16 cellular contexts compared by ENCODE assay signal in genomic region chr6:56897789-56898509, GRCh38. TPM values are rescaled to one million over a fixed set of nuclear protein-coding genes. Genes with fewer than 3 reads are reported as not detected.
DNase-seq lines count a peak whose midpoint lies in the region; ATAC-seq, FAIRE-seq and TF ChIP-seq lines count a peak whose summit lies in the region.
"Had no signal": no experiment of that assay in that cellular context is flagged by ENCODE, and none has a peak within 500 bp of the region (broad histone marks: within the 10 kb centered on the region; RNA-seq: fewer than 3 reads in every experiment).

No MANE protein-coding gene starts in this region.

- peak overlapping the region; percentile 40 to 54; a peak in 3 of 6 replicates for H3K27ac ChIP-seq in A549
- H3K27ac ChIP-seq in IMR-90 (ENCODE audit: insufficient read depth, low read length) = no peak overlapping the region
- peak overlapping the region; percentile 68 for H3K27ac ChIP-seq in hepatocyte
- H3K27ac ChIP-seq in mucosa of rectum (ENCODE audit: low read depth in 2 of 2, low read length in 2 of 2) = peak overlapping the region; percentile 52 to 57
- H3K27ac ChIP-seq: 22Rv1, BLaER1 had no signal

- in situ Hi-C loops in IMR-90 (cut with MboI; ENCODE audit: low sequenced_read_pairs) = no loop called here

- H2BK5ac ChIP-seq in IMR-90 (ENCODE audit: low read depth, low read length, poor library complexity, severe bottlenecking) = peak overlapping the region; percentile 12

- no peak overlapping the region; the same call in 1 of the 2 replicates for H4K91ac ChIP-seq in IMR-90 (ENCODE audit: insufficient read depth, low read depth, low read length)

- TF ChIP-seq RAD21 in A549 (conservative IDR thresholded peaks at IDR 0.05 in 1 of 2, IDR thresholded peaks at IDR 0.05 in 1 of 2) = no peak
- no peak for TF ChIP-seq RAD21 in IMR-90 (IDR thresholded peaks at IDR 0.05; ENCODE audit: low read length)

- no peak for DNase-seq in A549 (ENCODE audit: low read depth in 1 of 2, low spot score in 1 of 2)
- no peak for DNase-seq in IMR-90
- DNase-seq in hepatocyte (ENCODE audit: low spot score) = peak; percentile 40
- no peak for DNase-seq in amygdala (lab: John Stamatoyannopoulos, UW)
- DNase-seq in medulla oblongata (ENCODE audit: extremely low spot score) = no peak
- DNase-seq in RCC 7860 (ENCODE audit: low spot score) = no peak
- DNase-seq: AML-193; Caco-2; CD8-positive, alpha-beta memory T cell; DMS53; H7 had no signal

- dilution Hi-C loops in IMR-90 (cut with HindIII; ENCODE audit: low sequenced_read_pairs, unreplicated experiment) = no loop called here

- H4K20me1 ChIP-seq in IMR-90 (ENCODE audit: insufficient read depth, low read length) (no peaks in the 10 kb centered on the region), hepatocyte (ENCODE audit: insufficient read depth, poor library complexity, severe bottlenecking) (no peaks in the 10 kb centered on the region)
- H4K20me1 ChIP-seq: BLaER1 had no signal

- TF ChIP-seq CTCF in A549 (IDR thresholded peaks at IDR 0.05) (no peak), IMR-90 (conservative IDR thresholded peaks at IDR 0.05; ENCODE audit: low read depth, low read length) (no peak), hepatocyte (IDR thresholded peaks at IDR 0.05; ENCODE audit: poor library complexity) (no peak)

- H3K9ac ChIP-seq in IMR-90 (ENCODE audit: low read depth, low read length) (no peak overlapping the region), mucosa of rectum (ENCODE audit: low read depth in 1 of 2, low read length in 2 of 2) (no peak overlapping the region)
- H3K9ac ChIP-seq: BLaER1 had no signal

- no peak overlapping the region for H4K8ac ChIP-seq in IMR-90 (ENCODE audit: low read depth in 2 of 2, low read length in 2 of 2)

- H3K56ac ChIP-seq in IMR-90 (ENCODE audit: extremely low read depth, insufficient read depth, low read length) = no peak overlapping the region

- POLR2A ChIA-PET in A549 (lab: Yijun Ruan, JAX) (no interaction called here), IMR-90 (lab: Charles Lee; ENCODE audit: unreplicated experiment) (no interaction called here)

- H4K5ac ChIP-seq in IMR-90 (ENCODE audit: low read depth, low read length) = no peak overlapping the region

- peak overlapping the region; percentile 51; the same call in 1 of the 2 replicates for H3K4ac ChIP-seq in IMR-90 (ENCODE audit: low read depth, low read length)

- TF ChIP-seq EP300 in A549 (IDR thresholded peaks at IDR 0.05) = no peak

- peaks cover 13% of the 10 kb centered on the region for H3K9me1 ChIP-seq in IMR-90 (ENCODE audit: insufficient read depth, low read length)

- intact Hi-C loops in IMR-90 (cut with micrococcal nuclease) = no loop called here

- H3K27me3 ChIP-seq in IMR-90 (ENCODE audit: control insufficient read depth, insufficient read depth, low read length) = no peaks in the 10 kb centered on the region
- H3K27me3 ChIP-seq in hepatocyte = no peaks in the 10 kb centered on the region
- H3K27me3 ChIP-seq in mucosa of rectum (ENCODE audit: control insufficient read depth in 2 of 2, insufficient read depth in 2 of 2, low read length in 2 of 2) = no peaks in the 10 kb centered on the region
- H3K27me3 ChIP-seq: BLaER1 had no signal

- peak overlapping the region; percentile 29; the same call in 1 of the 2 replicates for H2AK5ac ChIP-seq in IMR-90 (ENCODE audit: low read depth, low read length)

- H2BK15ac ChIP-seq in IMR-90 (ENCODE audit: low read depth, low read length) = peak overlapping the region; percentile 26; the same call in 2 of the 3 replicates

- H3K4me3 ChIP-seq in A549 (no peak overlapping the region), IMR-90 (ENCODE audit: insufficient read depth, low read depth, low read length) (no peak overlapping the region), hepatocyte (no peak overlapping the region), mucosa of rectum (ENCODE audit: low read length in 2 of 2) (peak overlapping the region; percentile 4 to 49)
- H3K4me3 ChIP-seq: BLaER1, K562 had no signal

- H3K4me1 ChIP-seq in A549 = peaks cover 34% of the 10 kb centered on the region
- H3K4me1 ChIP-seq in IMR-90 (ENCODE audit: control insufficient read depth, insufficient read depth, low read length) = peaks cover 9% of the 10 kb centered on the region
- peaks cover 16% of the 10 kb centered on the region for H3K4me1 ChIP-seq in hepatocyte (ENCODE audit: insufficient read depth)
- H3K4me1 ChIP-seq in mucosa of rectum (ENCODE audit: control insufficient read depth in 2 of 2, insufficient read depth in 2 of 2, low read length in 2 of 2) = peaks cover 7 to 26% of the 10 kb centered on the region in 2 donors
- H3K4me1 ChIP-seq: BLaER1 had no signal

- no peak overlapping the region; the same call in 1 of the 2 replicates for H3K14ac ChIP-seq in IMR-90 (replicated peaks; ENCODE audit: low read depth, low read length)

- ATAC-seq in A549 (no peak; a peak in 2 of 6 replicates), IMR-90 (ENCODE audit: low read depth) (no peak), esophagus mucosa (no peak)
- ATAC-seq: K562 had no signal

- CTCF ChIA-PET in A549 (lab: Yijun Ruan, JAX) = interaction anchor here (1.8 kb wide), 1 partner anchor 57 kb away, joined by 4 read pairs; the partner anchor contains the start of gene BEND6
- CTCF ChIA-PET in IMR-90 (lab: Yijun Ruan, JAX) = no interaction called here

- H3K23ac ChIP-seq in IMR-90 (ENCODE audit: low read depth, low read length) = peak overlapping the region; percentile 25; the same call in 1 of the 2 replicates

- no peaks in the 10 kb centered on the region for H3K9me3 ChIP-seq in A549
- H3K9me3 ChIP-seq in IMR-90 (ENCODE audit: control insufficient read depth, insufficient read depth, low read length) = no peaks in the 10 kb centered on the region
- no peaks in the 10 kb centered on the region for H3K9me3 ChIP-seq in hepatocyte (ENCODE audit: low read depth)
- no peaks in the 10 kb centered on the region for H3K9me3 ChIP-seq in mucosa of rectum (ENCODE audit: control insufficient read depth in 2 of 2, low read length in 2 of 2)
- H3K9me3 ChIP-seq: BLaER1, Caco-2 had no signal

- H3K79me1 ChIP-seq in IMR-90 (ENCODE audit: low read depth in 1 of 2, low read length in 2 of 2) = peaks cover 16 to 40% of the 10 kb centered on the region in 2 experiments

- peak overlapping the region; percentile 41 for H2BK20ac ChIP-seq in IMR-90 (ENCODE audit: low read depth, low read length)

- H2AFZ ChIP-seq in IMR-90 (replicated peaks; ENCODE audit: low read length, poor library complexity) (no peak overlapping the region), hepatocyte (no peak overlapping the region)

- no peaks in the 10 kb centered on the region for H3K9me2 ChIP-seq in hepatocyte (replicated peaks; ENCODE audit: insufficient read depth)

- H2AK9ac ChIP-seq in IMR-90 (replicated peaks; ENCODE audit: low read depth, low read length, poor library complexity) = peak overlapping the region; percentile 13

- FAIRE-seq in A549 (lab: Jason Lieb, UNC) (no peak), RCC 7860 (lab: Jason Lieb, UNC) (no peak)
- FAIRE-seq: K562 had no signal

- TF ChIP-seq POLR2A in A549 (IDR thresholded peaks at IDR 0.05; ENCODE audit: low read length) (no peak), IMR-90 (IDR thresholded peaks at IDR 0.05; ENCODE audit: low read depth, low read length) (no peak)

- H3K79me2 ChIP-seq in hepatocyte = no peaks in the 10 kb centered on the region

- H3K4me2 ChIP-seq in A549 (peak overlapping the region; percentile 36; the same call in 2 of the 3 replicates), IMR-90 (ENCODE audit: low read depth, low read length) (no peak overlapping the region), hepatocyte (peak overlapping the region; percentile 9)
- H3K4me2 ChIP-seq: BLaER1 had no signal

- peak overlapping the region; percentile 35; the same call in 1 of the 2 replicates for H2BK120ac ChIP-seq in IMR-90 (ENCODE audit: low read depth, low read length)

- 60% methylated on average over 4 of the region's 4 CpGs for WGBS in A549 (ENCODE audit: missing lambda C conversion rate)
- WGBS in IMR-90 (ENCODE audit: extremely low coverage in 2 of 2, insufficient read length in 1 of 2), 2 experiments = 92% methylated on average over 2 of the region's 4 CpGs; no CpG with 5 or more reads in 1 of the 2 experiments
- 81% methylated on average over 4 of the region's 4 CpGs for WGBS in hepatocyte (ENCODE audit: low lambda C conversion rate, missing lambda C conversion rate)

- no TSS peak for BruUV-seq in IMR-90 (replicated peaks; lab: Mats Ljungman, UMichigan)

- H3K18ac ChIP-seq in IMR-90 (ENCODE audit: low read depth, low read length) = no peak overlapping the region

- H3K36me3 ChIP-seq in IMR-90 (ENCODE audit: control insufficient read depth, insufficient read depth, low read length) (peaks cover 8% of the 10 kb centered on the region), hepatocyte (replicated peaks; ENCODE audit: insufficient read depth, low read depth) (no peaks in the 10 kb centered on the region), mucosa of rectum (ENCODE audit: control insufficient read depth in 2 of 2, insufficient read depth in 2 of 2, low read length in 2 of 2) (no peaks in the 10 kb centered on the region)
- H3K36me3 ChIP-seq: BLaER1 had no signal

TF ChIP-seq in A549, 52 proteins besides CTCF, POLR2A, EP300 and RAD21:
- TF ChIP-seq ZC3H11A (IDR thresholded peaks at IDR 0.05) (no peak), ZFP36 (IDR thresholded peaks at IDR 0.05; ENCODE audit: borderline replicate concordance, partially characterized antibody) (no peak), MAZ (IDR thresholded peaks at IDR 0.05; ENCODE audit: borderline replicate concordance, low read depth, low read length) (no peak), FOXS1 (CRISPR knock-in tag; IDR thresholded peaks at IDR 0.05) (no peak), HEYL (CRISPR knock-in tag; IDR thresholded peaks at IDR 0.05) (no peak)
TF ChIP-seq in A549: peak in this region for 0.

TF ChIP-seq in IMR-90, 13 proteins besides CTCF, POLR2A, EP300 and RAD21:
- TF ChIP-seq MXI1 (IDR thresholded peaks at IDR 0.05; ENCODE audit: borderline replicate concordance, low read depth, low read length) = no peak
- TF ChIP-seq RCOR1 (IDR thresholded peaks at IDR 0.05; ENCODE audit: insufficient replicate concordance, low read length) = no peak
- no peak for TF ChIP-seq CEBPB (IDR thresholded peaks at IDR 0.05; ENCODE audit: low read depth, low read length)
- TF ChIP-seq BHLHE40 (IDR thresholded peaks at IDR 0.05; ENCODE audit: low read depth, low read length) = no peak

RNA-seq across cellular contexts. Expression of gene BEND6, which starts 57.0 kb away (rescaled TPM):
- 2.8 and 2.9 TPM in 2 replicates for polyA plus RNA-seq in A549 (2011; rRNA removed)
- polyA plus RNA-seq in A549 (2012; cell fraction: cytosol; rRNA removed) = 0.49 and 0.51 TPM in 2 replicates
- polyA plus RNA-seq in A549 (2012; cell fraction: nucleus; rRNA removed) = 0.14 and 0.20 TPM in 2 replicates
- polyA plus RNA-seq in A549 (2017; fragmentation: RNase III; extraction: RNeasy Plus Mini Kit Qiagen cat#74134 plus additional on column Dnase treatment) = 1.7 to 2.4 TPM (median 2.1 TPM) in 3 replicates
- polyA minus RNA-seq in A549 (2011; rRNA and poly(A)+ RNA removed) = 0.68 and 1.4 TPM in 2 replicates
- total RNA-seq in IMR-90 (2012; rRNA removed) = 9.7 and 10.6 TPM in 2 replicates
- 4.0 and 4.1 TPM in 2 replicates for polyA plus RNA-seq in IMR-90 (2012; rRNA removed)
- 1.1 TPM in 2 replicates for polyA plus RNA-seq in IMR-90 (2012; cell fraction: cytosol; rRNA removed)
- polyA plus RNA-seq in IMR-90 (2012; cell fraction: nucleus; rRNA removed; ENCODE audit: low replicate concordance) = 0.66 and 5.0 TPM in 2 replicates
- total RNA-seq in hepatocyte = 1.2 and 2.4 TPM in 2 replicates
- 2.0 and 2.5 TPM in 2 replicates for polyA plus RNA-seq in hepatocyte
- 0.16 TPM for total RNA-seq in esophagus mucosa
- total RNA-seq: Caco-2; CD8-positive, alpha-beta memory T cell had no signal

Comparison
In these comparisons a context has a peak if more than half of its experiments do, and no peak if none do; other contexts are left out.
1. H3K4me3 ChIP-seq: peak in mucosa of rectum (2 of 2); none in A549 (single experiment), IMR-90 (single experiment) and hepatocyte (single experiment).